In genomic region chr17:83099086-83099540, GRCh38 we compare ENCODE assay signal across 15 cellular contexts. TPM values are rescaled to one million over a fixed set of nuclear protein-coding genes. Genes with fewer than 3 reads are reported as not detected.
DNase-seq lines count a peak whose midpoint lies in the region; ATAC-seq and TF ChIP-seq lines count a peak whose summit lies in the region.
"Had no signal": no experiment of that assay in that cellular context is flagged by ENCODE, and none has a peak within 500 bp of the region (broad histone marks: within the 10 kb centered on the region; RNA-seq: fewer than 3 reads in every experiment).

No MANE protein-coding gene starts in this region.

- H4K20me1 ChIP-seq in BLaER1 treated with 17β-estradiol and CSF1 and Interleukin-3, amounts not matched to agents 10 nM and 100 nM: peaks cover 34 to 75% (median 63%) of the 10 kb centered on the region in 11 experiments; a peak in 21 of 22 replicates
- no peaks in the 10 kb centered on the region for H4K20me1 ChIP-seq in hepatocyte (ENCODE audit: insufficient read depth, poor library complexity, severe bottlenecking)

- H3K36me3 ChIP-seq in BLaER1 treated with 17β-estradiol and CSF1 and Interleukin-3, amounts not matched to agents 10 nM and 100 nM: peaks cover 7 to 31% (median 26%) of the 10 kb centered on the region in 11 experiments; a peak in 17 of 22 replicates
- H3K36me3 ChIP-seq in hepatocyte (replicated peaks; ENCODE audit: insufficient read depth, low read depth): no peaks in the 10 kb centered on the region
- H3K36me3 ChIP-seq in psoas muscle (ENCODE audit: insufficient read depth in 1 of 2, low read depth in 1 of 2): peaks cover 0 to 14% of the 10 kb centered on the region in 2 donors
- H3K36me3 ChIP-seq: WERI-Rb-1 had no signal

- H3K9me3 ChIP-seq in BLaER1 treated with 17β-estradiol and CSF1 and Interleukin-3, amounts not matched to agents 10 nM and 100 nM (replicated peaks in 1 of 11): peaks cover 0 to 11% (median 7%) of the 10 kb centered on the region in 11 experiments; a peak in 11 of 22 replicates
- H3K9me3 ChIP-seq in hepatocyte (ENCODE audit: low read depth) (no peaks in the 10 kb centered on the region), psoas muscle (no peaks in the 10 kb centered on the region)

- H3K27me3 ChIP-seq in BLaER1 treated with 17β-estradiol and CSF1 and Interleukin-3, amounts not matched to agents 10 nM and 100 nM: peaks cover 29 to 81% (median 64%) of the 10 kb centered on the region in 11 experiments
- H3K27me3 ChIP-seq in hepatocyte (no peaks in the 10 kb centered on the region), psoas muscle (ENCODE audit: insufficient read depth in 3 of 3, low read length in 2 of 3) (peaks cover 0 to 40% (median 16%) of the 10 kb centered on the region in 3 donors)

- H3K4me3 ChIP-seq in BLaER1 treated with 17β-estradiol and CSF1 and Interleukin-3, amounts not matched to agents 10 nM and 100 nM: peak overlapping the region in 4 of 10 experiments; percentile 13 to 50 (median 40); a peak in 10 of 20 replicates
- H3K4me3 ChIP-seq in hepatocyte (no peak overlapping the region), psoas muscle (peak overlapping the region; percentile 15)

- TF ChIP-seq CTCF in WTC11 (IDR thresholded peaks at IDR 0.05) (no peak), hepatocyte (IDR thresholded peaks at IDR 0.05; ENCODE audit: poor library complexity) (no peak), psoas muscle (IDR thresholded peaks at IDR 0.05) (no peak), GM13977 (IDR thresholded peaks at IDR 0.05; ENCODE audit: extremely low read depth, insufficient read depth, missing control alignments) (no peak)

- intact Hi-C loops in psoas muscle (cut with DNase I): no loop called here

- peak overlapping the region; percentile 78 to 99 (median 90) for H3K4me2 ChIP-seq in BLaER1 treated with 17β-estradiol and CSF1 and Interleukin-3, amounts not matched to agents 10 nM and 100 nM
- peak overlapping the region; percentile 73 for H3K4me2 ChIP-seq in hepatocyte

- POLR2A ChIA-PET in WTC11 (lab: Charles Lee): no interaction called here

- no peaks in the 10 kb centered on the region for H3K9me3 Mint-ChIP-seq in WTC11

- peak overlapping the region in 3 of 11 experiments; percentile 25 to 80 (median 80); a peak in 4 of 22 replicates for H3K9ac ChIP-seq in BLaER1 treated with 17β-estradiol and CSF1 and Interleukin-3, amounts not matched to agents 10 nM and 100 nM

- H2AFZ ChIP-seq in hepatocyte: no peak overlapping the region

- H3K27me3 Mint-ChIP-seq in WTC11 (ENCODE audit: low read depth): no peaks in the 10 kb centered on the region

- H3K4me3 Mint-ChIP-seq in WTC11: no peak overlapping the region

- ATAC-seq in WTC11 (no peak), psoas muscle (peak in 1 of 4 donors; percentile 9), GM19395 (IDR thresholded peaks at IDR 0.05; ENCODE audit: unreplicated experiment) (no peak), GM19467 (IDR thresholded peaks at IDR 0.05; ENCODE audit: unreplicated experiment) (no peak)

- H3K27ac Mint-ChIP-seq in WTC11: no peak overlapping the region

- CTCF ChIA-PET in WTC11 (lab: Charles Lee): interaction anchor here (1.0 to 1.1 kb wide), 2 partner anchors 8 to 82 kb away, joined by 3 read pairs; no protein-coding TSS in a partner anchor

- peaks cover 18% of the 10 kb centered on the region for H3K4me1 Mint-ChIP-seq in WTC11

- in situ Hi-C loops in GM13977 (cut with MboI; ENCODE audit: low pct_unique_long_range_greater_than_20kb, low sequenced_read_pairs, unreplicated experiment): no loop called here

- H3K27ac ChIP-seq in BLaER1 treated with 17β-estradiol and CSF1 and Interleukin-3, amounts not matched to agents 10 nM and 100 nM: peak overlapping the region in 2 of 11 experiments; percentile 82 to 85; a peak in 3 of 22 replicates
- H3K27ac ChIP-seq in hepatocyte (peak overlapping the region; percentile 62), psoas muscle (no peak overlapping the region)
- H3K27ac ChIP-seq: WERI-Rb-1 had no signal

- H3K9me2 ChIP-seq in hepatocyte (replicated peaks; ENCODE audit: insufficient read depth): no peaks in the 10 kb centered on the region

- H3K4me1 ChIP-seq in BLaER1 treated with 17β-estradiol and CSF1 and Interleukin-3, amounts not matched to agents 10 nM and 100 nM: peaks cover 48 to 73% (median 59%) of the 10 kb centered on the region in 10 experiments
- H3K4me1 ChIP-seq in hepatocyte (ENCODE audit: insufficient read depth) (peaks cover 56% of the 10 kb centered on the region), psoas muscle (peaks cover 28% of the 10 kb centered on the region)

- H3K36me3 Mint-ChIP-seq in WTC11: peaks cover 6% of the 10 kb centered on the region

- no peak for DNase-seq in WTC11 (ENCODE audit: low spot score)
- DNase-seq in hepatocyte (ENCODE audit: low spot score): no peak
- DNase-seq in psoas muscle: no peak
- DNase-seq in GM13977 (ENCODE audit: low spot score): no peak
- DNase-seq in NCI-H1694 (lab: John Stamatoyannopoulos, UW): no peak
- DNase-seq: ACHN; activated gamma-delta T cell; foreskin melanocyte; midbrain; NCI-H2171 treated with DMSO at 0.1 percent for 48 hours; stimulated activated CD4-positive, alpha-beta T cell treated with anti-CD3 and anti-CD28 coated beads, Interleukin-1b, Interleukin-23, amount 100 ng/mL, for 48 hours had no signal

- H3K79me2 ChIP-seq in hepatocyte: peaks cover 8% of the 10 kb centered on the region

- WGBS in hepatocyte (ENCODE audit: low lambda C conversion rate, missing lambda C conversion rate): 76% methylated on average over 9 of the region's 12 CpGs
- 18 to 43% (median 36%) methylated on average over 8 to 12 of the region's 12 CpGs for WGBS in psoas muscle, 3 donors

TF ChIP-seq in WTC11, 78 proteins besides CTCF, POLR2A, EP300 and RAD21:
- TF ChIP-seq ZNF138 (CRISPR knock-in tag; conservative IDR thresholded peaks at IDR 0.05) (no peak), ZNF423 (CRISPR knock-in tag; IDR thresholded peaks at IDR 0.05) (0 out of 2 replicates have a peak, but pooled peaks have one; percentile 10)

RNA-seq across cellular contexts. Expression of gene METRNL, which starts 19.7 kb away (rescaled TPM):
- total RNA-seq in WTC11 (2021): 27.7 to 29.3 TPM (median 28.1 TPM) in 3 replicates
- 65.3 and 97.2 TPM in 2 replicates for total RNA-seq in hepatocyte
- 151 and 164 TPM in 2 replicates for polyA plus RNA-seq in hepatocyte
- total RNA-seq in psoas muscle: 10 to 100 TPM in 3 of 4 donors, 1 to 10 TPM in 1; 9.3 to 24.0 (median 11.1) TPM
- polyA plus RNA-seq in psoas muscle: 10 to 100 TPM in 2 of 3 donors, 1 to 10 TPM in 1; 6.7 to 81.7 (median 12.3) TPM
